ENCODE assay signal across 12 cellular contexts in the genomic region with DNA sequence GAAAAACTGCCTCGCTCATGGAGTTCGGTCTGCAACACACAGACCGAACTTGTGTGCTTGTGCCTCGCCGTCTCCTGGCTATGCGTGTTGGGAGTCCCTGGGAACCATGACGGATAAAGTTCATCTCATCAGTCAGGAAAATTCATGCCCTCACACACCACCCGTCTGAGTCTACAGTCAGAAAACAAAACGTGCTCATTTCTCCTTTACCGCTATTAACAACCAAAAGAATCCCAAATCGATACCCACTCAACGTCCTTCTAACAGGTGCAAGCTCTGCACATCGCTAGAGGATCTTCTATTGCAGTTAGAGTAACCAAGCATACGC. TPM values are rescaled to one million over a fixed set of nuclear protein-coding genes. Genes with fewer than 3 reads are reported as not detected.
DNase-seq lines count a peak whose midpoint lies in the region; ATAC-seq and TF ChIP-seq lines count a peak whose summit lies in the region.
"Had no signal": no experiment of that assay in that cellular context is flagged by ENCODE, and none has a peak within 500 bp of the region (broad histone marks: within the 10 kb centered on the region; RNA-seq: fewer than 3 reads in every experiment).

No MANE protein-coding gene starts in this region.

- intact Hi-C loops in activated CD4-positive, alpha-beta memory T cell treated with anti-CD3 and anti-CD28 coated beads for 36 hours (cut with micrococcal nuclease), result no loop called here
- intact Hi-C loops in gastrocnemius medialis (cut with DNase I; ENCODE audit: low total_unique reads), result no loop called here

- H3K4me1 ChIP-seq in RWPE2 (ENCODE audit: insufficient read depth, poor library complexity, severe bottlenecking) (no peaks in the 10 kb centered on the region), gastrocnemius medialis (peaks cover 0 to 10% of the 10 kb centered on the region in 2 donors)

- no peak overlapping the region for H3K27ac Mint-ChIP-seq in activated CD4-positive, alpha-beta memory T cell treated with anti-CD3 and anti-CD28 coated beads for 36 hours
- no peak overlapping the region for H3K27ac Mint-ChIP-seq in activated CD4-positive, alpha-beta memory T cell treated with anti-CD3 and anti-CD28 coated beads, Interleukin-2, amount 10 ng/mL, durations not matched to agents 7 days and 5 days

- no peak for TF ChIP-seq POLR2A in gastrocnemius medialis (IDR thresholded peaks at IDR 0.05)

- no peaks in the 10 kb centered on the region for H3K36me3 Mint-ChIP-seq in activated CD4-positive, alpha-beta memory T cell treated with anti-CD3 and anti-CD28 coated beads for 36 hours
- H3K36me3 Mint-ChIP-seq in activated CD4-positive, alpha-beta memory T cell treated with anti-CD3 and anti-CD28 coated beads, Interleukin-2, amount 10 ng/mL, durations not matched to agents 7 days and 5 days (ENCODE audit: low read depth), result no peaks in the 10 kb centered on the region

- H3K4me3 ChIP-seq in RWPE2 (ENCODE audit: severe bottlenecking) (no peak overlapping the region), iPS-18c (ENCODE audit: insufficient read depth, low read depth, low read length) (peak overlapping the region; percentile 38), gastrocnemius medialis (peak overlapping the region in 3 of 4 donors; percentile 16 to 53 (median 35))

- H3K4me3 Mint-ChIP-seq in activated CD4-positive, alpha-beta memory T cell treated with anti-CD3 and anti-CD28 coated beads for 36 hours, result peak overlapping the region; percentile 40
- H3K4me3 Mint-ChIP-seq in activated CD4-positive, alpha-beta memory T cell treated with anti-CD3 and anti-CD28 coated beads, Interleukin-2, amount 10 ng/mL, durations not matched to agents 7 days and 5 days, result no peak overlapping the region

- H3K36me3 ChIP-seq in RWPE2 (ENCODE audit: low read depth), result no peaks in the 10 kb centered on the region
- H3K36me3 ChIP-seq in gastrocnemius medialis, result no peaks in the 10 kb centered on the region

- no peaks in the 10 kb centered on the region for H3K9me3 ChIP-seq in RWPE2 (ENCODE audit: severe bottlenecking)
- no peaks in the 10 kb centered on the region for H3K9me3 ChIP-seq in iPS-18c (ENCODE audit: control insufficient read depth, insufficient read depth, low read length)
- H3K9me3 ChIP-seq in gastrocnemius medialis, result no peaks in the 10 kb centered on the region

- no peak for ATAC-seq in RWPE2 (ENCODE audit: low read depth)
- ATAC-seq in gastrocnemius medialis, result no peak
- ATAC-seq in HG03045 (IDR thresholded peaks at IDR 0.05; ENCODE audit: unreplicated experiment), result no peak

- CTCF ChIA-PET in activated CD4-positive, alpha-beta memory T cell treated with anti-CD3 and anti-CD28 coated beads for 36 hours (lab: Charles Lee), result interaction anchor here (0.8 to 3.1 kb wide), 3 partner anchors 153 to 619 kb away, joined by 3 to 17 read pairs (median 4); no protein-coding TSS in a partner anchor
- CTCF ChIA-PET in activated CD4-positive, alpha-beta memory T cell treated with anti-CD3 and anti-CD28 coated beads, Interleukin-2, amount 10 ng/mL, durations not matched to agents 7 days and 5 days (lab: Charles Lee), result interaction anchor here (1.1 to 1.5 kb wide), 2 partner anchors 15 to 66 kb away, joined by 3 to 4 read pairs; no protein-coding TSS in a partner anchor

- no peak for TF ChIP-seq CTCF in RWPE2 (IDR thresholded peaks at IDR 0.05; ENCODE audit: poor library complexity, severe bottlenecking)
- no peak for TF ChIP-seq CTCF in gastrocnemius medialis (IDR thresholded peaks at IDR 0.05 in 4 of 5, conservative IDR thresholded peaks at IDR 0.05 in 1 of 5)

- DNase-seq in activated CD4-positive, alpha-beta memory T cell treated with anti-CD3 and anti-CD28 coated beads for 36 hours, result no peak
- no peak for DNase-seq in activated CD4-positive, alpha-beta memory T cell treated with anti-CD3 and anti-CD28 coated beads, Interleukin-2, amount 10 ng/mL, durations not matched to agents 7 days and 5 days
- DNase-seq in RWPE2 (ENCODE audit: low spot score) (peak; percentile 7), gastrocnemius medialis (no peak), middle frontal gyrus (ENCODE audit: extremely low spot score, low spot score) (no peak)
- DNase-seq in stimulated activated CD4-positive, alpha-beta T cell treated with anti-CD3 and anti-CD28 coated beads, Interleukin-2, amount 100 ng/mL, for 48 hours, result no peak
- DNase-seq: midbrain, MV-4-11, NCI-H510A treated with DMSO at 0.1 percent for 48 hours had no signal

- POLR2A ChIA-PET in activated CD4-positive, alpha-beta memory T cell treated with anti-CD3 and anti-CD28 coated beads for 36 hours (lab: Charles Lee), result no interaction called here
- POLR2A ChIA-PET in activated CD4-positive, alpha-beta memory T cell treated with anti-CD3 and anti-CD28 coated beads, Interleukin-2, amount 10 ng/mL, durations not matched to agents 7 days and 5 days (lab: Charles Lee), result no interaction called here

- H3K27me3 ChIP-seq in RWPE2 (ENCODE audit: insufficient read depth, poor library complexity, severe bottlenecking), result peaks cover 66% of the 10 kb centered on the region
- H3K27me3 ChIP-seq in gastrocnemius medialis, result peaks cover 45 to 64% (median 56%) of the 10 kb centered on the region in 3 donors

- no peaks in the 10 kb centered on the region for H3K9me3 Mint-ChIP-seq in activated CD4-positive, alpha-beta memory T cell treated with anti-CD3 and anti-CD28 coated beads for 36 hours
- H3K9me3 Mint-ChIP-seq in activated CD4-positive, alpha-beta memory T cell treated with anti-CD3 and anti-CD28 coated beads, Interleukin-2, amount 10 ng/mL, durations not matched to agents 7 days and 5 days, result no peaks in the 10 kb centered on the region

- peaks cover 70% of the 10 kb centered on the region for H3K27me3 Mint-ChIP-seq in activated CD4-positive, alpha-beta memory T cell treated with anti-CD3 and anti-CD28 coated beads for 36 hours
- peaks cover 63% of the 10 kb centered on the region for H3K27me3 Mint-ChIP-seq in activated CD4-positive, alpha-beta memory T cell treated with anti-CD3 and anti-CD28 coated beads, Interleukin-2, amount 10 ng/mL, durations not matched to agents 7 days and 5 days

- in situ Hi-C loops in gastrocnemius medialis (cut with MboI; ENCODE audit: low sequenced_read_pairs in 4 of 4), result no loop called here

- H3K27ac ChIP-seq in RWPE2 (ENCODE audit: poor library complexity, severe bottlenecking), result no peak overlapping the region
- no peak overlapping the region for H3K27ac ChIP-seq in gastrocnemius medialis

- H3K4me1 Mint-ChIP-seq in activated CD4-positive, alpha-beta memory T cell treated with anti-CD3 and anti-CD28 coated beads for 36 hours (ENCODE audit: low read depth), result peaks cover 13% of the 10 kb centered on the region
- peaks cover 9% of the 10 kb centered on the region for H3K4me1 Mint-ChIP-seq in activated CD4-positive, alpha-beta memory T cell treated with anti-CD3 and anti-CD28 coated beads, Interleukin-2, amount 10 ng/mL, durations not matched to agents 7 days and 5 days

RNA-seq across cellular contexts. Expression of gene CNPY1, which starts 13.6 kb away (rescaled TPM):
- not detected for total RNA-seq in activated CD4-positive, alpha-beta memory T cell treated with anti-CD3 and anti-CD28 coated beads for 36 hours
- not detected for total RNA-seq in activated CD4-positive, alpha-beta memory T cell treated with anti-CD3 and anti-CD28 coated beads, Interleukin-2, amount 10 ng/mL, durations not matched to agents 7 days and 5 days
- under 1 TPM in 1 of 4 donors, not detected in 3; 0.25 TPM for total RNA-seq in gastrocnemius medialis
- total RNA-seq: fibroblast of villous mesenchyme had no signal
